Comparison of ENCODE assay signal across 21 cellular contexts in the genomic region with DNA sequence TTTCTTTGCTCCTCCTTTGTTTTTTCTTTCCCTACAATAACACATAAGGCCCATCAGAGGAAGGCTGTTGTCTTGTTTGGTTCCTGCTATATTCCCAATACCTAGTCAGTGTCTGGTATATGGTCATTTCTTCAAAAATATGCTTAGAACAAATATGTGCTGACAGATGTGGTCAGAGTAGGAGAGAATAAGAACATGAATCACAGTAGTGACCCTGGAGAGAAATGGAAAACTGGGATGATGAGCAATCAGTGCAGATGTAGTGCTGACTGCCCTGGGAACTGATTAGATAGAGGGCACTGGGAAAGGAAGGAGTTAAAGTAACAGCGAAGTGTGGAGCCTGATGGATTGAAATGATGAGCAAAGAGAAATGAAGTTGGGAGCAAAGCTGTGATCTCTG.
"Had no signal": no experiment of that assay in that cellular context is flagged by ENCODE, and none has a peak within 500 bp of the region (broad histone marks: within the 10 kb centered on the region; RNA-seq: fewer than 3 reads in every experiment).

No MANE protein-coding gene starts in this region.

- H3K9me3 ChIP-seq: body of pancreas, gastrocnemius medialis, left ventricle myocardium inferior, mucosa of descending colon, neutrophil, pancreas, right atrium auricular region, thoracic aorta had no signal

- ATAC-seq: activated CD8-positive, alpha-beta T cell treated with anti-CD3 and anti-CD28 coated beads for 36 hours; activated naive CD8-positive, alpha-beta T cell treated with anti-CD3 and anti-CD28 coated beads, Interleukin-2, amount 50 U/mL, for 24 hours; body of pancreas; gastrocnemius medialis; mucosa of descending colon; natural killer cell treated with Interleukin-12 subunit alpha and Interleukin-12 subunit beta and Interleukin-15 and Interleukin-18, amount 100 ng/mL, for 72 hours; pancreas; stimulated activated naive CD8-positive, alpha-beta T cell treated with anti-CD3 and anti-CD28 coated beads, Interleukin-15, Interleukin-2, amounts not matched to agents 100 U/mL and 50 U/mL, for 24 hours; T-cell had no signal

- H3K4me1 ChIP-seq: body of pancreas, gastrocnemius medialis, pancreas had no signal

- H3K27me3 ChIP-seq: body of pancreas, cardiac muscle cell, gastrocnemius medialis, pancreas, right atrium auricular region had no signal

- H3K36me3 ChIP-seq: cardiac muscle cell, gastrocnemius medialis, left ventricle myocardium inferior, neutrophil, pancreas, right atrium auricular region, thoracic aorta had no signal

- DNase-seq: activated B cell treated with CpG ODN at 0.5 μM for 24 hours; activated CD4-positive, alpha-beta T cell treated with anti-CD3 and anti-CD28 coated beads, Interleukin-2, amount 50 U/mL, for 1 hour; activated CD8-positive, alpha-beta T cell treated with anti-CD3 and anti-CD28 coated beads for 36 hours; activated naive CD8-positive, alpha-beta T cell treated with anti-CD3 and anti-CD28 coated beads, Interleukin-2, amount 50 U/mL, for 24 hours; activated T-cell treated with anti-CD3 and anti-CD28 coated beads, Interleukin-2, amount 50 U/mL, for 48 hours; body of pancreas; gastrocnemius medialis; glutamatergic neuron; islet precursor cell; left ventricle myocardium inferior; mucosa of descending colon; pancreas; stimulated activated CD4-positive, alpha-beta T cell treated with anti-CD3 and anti-CD28 coated beads, Interleukin-2, amount 100 ng/mL, for 48 hours; stimulated activated naive CD8-positive, alpha-beta T cell treated with anti-CD3 and anti-CD28 coated beads, Interleukin-15, Interleukin-2, amounts not matched to agents 100 U/mL and 50 U/mL, for 24 hours; T-cell; trophoblast cell had no signal

- H3K27ac ChIP-seq: body of pancreas, cardiac muscle cell, gastrocnemius medialis, left ventricle myocardium inferior, neutrophil, pancreas, right atrium auricular region, thoracic aorta had no signal

- H3K4me3 ChIP-seq: body of pancreas, cardiac muscle cell, gastrocnemius medialis, left ventricle myocardium inferior, mucosa of descending colon, pancreas, right atrium auricular region, thoracic aorta had no signal
